28 cellular contexts compared by ENCODE assay signal in the genomic region with DNA sequence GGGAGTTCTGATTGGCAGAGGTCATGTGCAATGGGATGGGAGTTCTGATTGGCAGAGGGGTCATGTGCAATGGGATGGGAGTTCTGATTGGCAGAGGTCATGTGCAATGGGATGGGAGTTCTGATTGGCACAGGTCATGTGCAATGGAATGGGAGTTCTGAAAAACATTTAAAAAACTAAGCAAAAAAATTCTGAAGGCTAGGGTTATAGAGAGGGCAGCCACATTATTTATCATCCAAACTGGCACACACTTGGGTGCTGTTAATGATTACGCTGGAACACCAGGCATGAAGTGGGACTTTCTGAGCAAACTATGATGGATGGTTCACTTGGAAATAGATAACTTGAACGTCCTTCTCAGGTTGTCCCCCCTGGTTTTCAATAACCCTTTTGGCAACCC.
DNase-seq lines count a peak whose midpoint lies in the region; ATAC-seq and TF ChIP-seq lines count a peak whose summit lies in the region.
"Had no signal": no experiment of that assay in that cellular context is flagged by ENCODE, and none has a peak within 500 bp of the region (broad histone marks: within the 10 kb centered on the region; RNA-seq: fewer than 3 reads in every experiment).

No MANE protein-coding gene starts in this region.

- H3K4me1 ChIP-seq in Karpas-422 (ENCODE audit: low read length), result no peaks in the 10 kb centered on the region
- H3K4me1 ChIP-seq: BLaER1 treated with 17β-estradiol and CSF1 and Interleukin-3, amounts not matched to agents 10 nM and 100 nM had no signal

- DNase-seq in Caki2 (ENCODE audit: low read depth) (peak; percentile 99), NAMALWA (ENCODE audit: low spot score) (peak; percentile 39), glomerular visceral epithelial cell (ENCODE audit: extremely low spot score) (peak; percentile 31), Karpas-422 (no peak), GM10266 (ENCODE audit: extremely low spot score) (no peak)
- DNase-seq: AML-193; CD4-positive, alpha-beta memory T cell; COR-L47; DMS 273 treated with DMSO at 0.1 percent for 48 hours; DMS79 treated with DMSO at 0.1 percent for 48 hours; GF-D8; NCI-H1092 treated with DMSO at 0.1 percent for 48 hours; NCI-H1436; NCI-H187 treated with DMSO at 0.1 percent for 48 hours; NCI-H2171 treated with DMSO at 0.1 percent for 48 hours; NCI-H345; NCI-H524; NCI-H774; NK-92 treated with Interleukin-12 subunit alpha and Interleukin-12 subunit beta, amount 100 ng/mL, for 24 hours; PC-3; SJCRH30 had no signal

- no peak overlapping the region for H2AFZ ChIP-seq in Karpas-422 (ENCODE audit: low read length)

- ATAC-seq in HG02610 (IDR thresholded peaks at IDR 0.05; ENCODE audit: unreplicated experiment) (no peak), GM21786 (IDR thresholded peaks at IDR 0.05; ENCODE audit: unreplicated experiment) (no peak)
- ATAC-seq: PC-3, Right ventricle myocardium inferior, SK-N-SH treated with all-trans-retinoic acid at 6 μM for 48 hours had no signal

- H3K4me2 ChIP-seq in Karpas-422 (ENCODE audit: low read depth, low read length, poor library complexity, severe bottlenecking), result no peak overlapping the region
- H3K4me2 ChIP-seq: BLaER1 treated with 17β-estradiol and CSF1 and Interleukin-3, amounts not matched to agents 10 nM and 100 nM had no signal

- no peaks in the 10 kb centered on the region for H3K27me3 ChIP-seq in Karpas-422 (ENCODE audit: low read length)
- H3K27me3 ChIP-seq: BLaER1 treated with 17β-estradiol and CSF1 and Interleukin-3, amounts not matched to agents 10 nM and 100 nM; SJCRH30 had no signal

- no peak overlapping the region for H3K4me3 Mint-ChIP-seq in nephron
- H3K4me3 Mint-ChIP-seq: CD4-positive, alpha-beta memory T cell; IgD-negative memory B cell had no signal

- H3K27me3 Mint-ChIP-seq in nephron (ENCODE audit: low read depth), result peaks cover 12% of the 10 kb centered on the region

- H3K79me2 ChIP-seq in Karpas-422 (ENCODE audit: low read length), result no peaks in the 10 kb centered on the region

- peaks cover 3% of the 10 kb centered on the region for H3K4me1 Mint-ChIP-seq in nephron

- in situ Hi-C loops in Caki2 (cut with HindIII; ENCODE audit: low pct_unique_long_range_greater_than_20kb, low sequenced_read_pairs), result no loop called here

- H3K9me2 ChIP-seq in Karpas-422 (replicated peaks; ENCODE audit: insufficient read depth, low read length), result no peaks in the 10 kb centered on the region

- no peak overlapping the region for H3K27ac ChIP-seq in Karpas-422 (ENCODE audit: low read length)
- H3K27ac ChIP-seq: BLaER1 treated with 17β-estradiol and CSF1 and Interleukin-3, amounts not matched to agents 10 nM and 100 nM; SJCRH30 had no signal

- TF ChIP-seq CTCF in nephron (IDR thresholded peaks at IDR 0.05; ENCODE audit: unreplicated experiment in 3 of 3), result no peak
- no peak for TF ChIP-seq CTCF in GM10266 (IDR thresholded peaks at IDR 0.05; ENCODE audit: control insufficient read depth, insufficient read depth, low read depth, missing control alignments)

- H4K20me1 ChIP-seq in Karpas-422 (ENCODE audit: insufficient read depth, low read depth, low read length), result no peaks in the 10 kb centered on the region
- H4K20me1 ChIP-seq: BLaER1 treated with 17β-estradiol and CSF1 and Interleukin-3, amounts not matched to agents 10 nM and 100 nM had no signal

- H3K9me3 Mint-ChIP-seq in nephron, result no peaks in the 10 kb centered on the region

- no peak overlapping the region for H3K4me3 ChIP-seq in Karpas-422 (ENCODE audit: low read length)
- H3K4me3 ChIP-seq: BLaER1 treated with 17β-estradiol and CSF1 and Interleukin-3, amounts not matched to agents 10 nM and 100 nM; SJCRH30 had no signal

- H3K27ac Mint-ChIP-seq in nephron, result peak overlapping the region; percentile 56 to 62 (median 62)
- H3K27ac Mint-ChIP-seq: IgD-negative memory B cell had no signal

- H3K9ac ChIP-seq in Karpas-422 (ENCODE audit: low read length), result no peak overlapping the region
- H3K9ac ChIP-seq: BLaER1 treated with 17β-estradiol and CSF1 and Interleukin-3, amounts not matched to agents 10 nM and 100 nM had no signal

- no peaks in the 10 kb centered on the region for H3K9me3 ChIP-seq in Karpas-422 (ENCODE audit: low read length)
- H3K9me3 ChIP-seq: BLaER1 treated with 17β-estradiol and CSF1 and Interleukin-3, amounts not matched to agents 10 nM and 100 nM; SJCRH30 had no signal

- no peaks in the 10 kb centered on the region for H3K36me3 Mint-ChIP-seq in nephron (ENCODE audit: low read depth)
- H3K36me3 Mint-ChIP-seq: CD4-positive, alpha-beta memory T cell; IgD-negative memory B cell had no signal

- no peaks in the 10 kb centered on the region for H3K36me3 ChIP-seq in Karpas-422 (ENCODE audit: insufficient read depth, low read length)
- H3K36me3 ChIP-seq: BLaER1 treated with 17β-estradiol and CSF1 and Interleukin-3, amounts not matched to agents 10 nM and 100 nM; SJCRH30 had no signal

Comparison
In these comparisons a context has a peak if more than half of its experiments do, and no peak if none do; other contexts are left out.
1. DNase-seq: peak in Caki2 (single experiment), NAMALWA (single experiment) and glomerular visceral epithelial cell (single experiment); none in Karpas-422 (single experiment) and GM10266 (single experiment).